In the genomic region with DNA sequence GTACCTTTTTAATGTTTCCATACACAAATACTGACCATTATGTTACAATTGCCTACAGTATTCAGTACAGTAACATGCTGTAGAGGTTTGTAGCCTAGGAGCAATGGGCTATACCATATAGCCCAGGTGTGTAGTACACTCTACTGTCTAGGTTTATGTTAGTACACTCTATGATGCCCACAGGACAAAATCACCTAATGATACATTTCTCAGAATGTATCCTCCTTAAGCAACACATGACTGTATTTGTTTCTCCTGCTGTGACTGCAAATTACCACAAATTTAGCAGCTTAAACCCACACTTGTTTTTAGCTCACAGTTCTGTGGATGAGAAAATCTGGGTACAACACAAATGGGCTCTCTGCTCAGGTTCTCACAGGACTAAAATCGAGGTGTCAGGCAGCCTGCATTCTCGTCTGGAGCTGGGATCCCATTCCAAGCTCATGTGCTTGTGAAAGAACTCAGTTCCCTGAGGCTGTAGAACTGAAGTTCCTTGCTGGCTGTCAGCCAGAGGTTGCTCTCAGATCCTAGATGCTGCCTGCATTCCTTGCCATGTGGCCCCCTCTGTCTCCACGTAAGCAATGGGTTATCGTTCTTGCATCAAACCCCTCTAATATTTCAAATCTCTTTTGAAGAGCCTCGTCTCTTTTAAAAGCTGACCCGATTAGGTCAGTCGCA, we compare ENCODE assay signal across 19 cellular contexts. TPM values are rescaled to one million over a fixed set of nuclear protein-coding genes. Genes with fewer than 3 reads are reported as not detected.
DNase-seq lines count a peak whose midpoint lies in the region; ATAC-seq and TF ChIP-seq lines count a peak whose summit lies in the region.
"Had no signal": no experiment of that assay in that cellular context is flagged by ENCODE, and none has a peak within 500 bp of the region (broad histone marks: within the 10 kb centered on the region; RNA-seq: fewer than 3 reads in every experiment).

No MANE protein-coding gene starts in this region.

- BruUV-seq in MCF 10A (replicated peaks; lab: Mats Ljungman, UMichigan) = no TSS peak

- H3K4me3 Mint-ChIP-seq in MCF 10A (ENCODE audit: unreplicated experiment) = no peak overlapping the region
- H3K4me3 Mint-ChIP-seq in activated CD4-positive, alpha-beta T cell treated with anti-CD3 and anti-CD28 coated beads for 36 hours = no peak overlapping the region
- H3K4me3 Mint-ChIP-seq: CD8-positive, alpha-beta T cell had no signal

- no peak overlapping the region for H2BK12ac ChIP-seq in mesenchymal stem cell (ENCODE audit: low read length in 2 of 2)

- H3K36me3 Mint-ChIP-seq in MCF 10A (ENCODE audit: insufficient read depth, unreplicated experiment) = no peaks in the 10 kb centered on the region
- no peaks in the 10 kb centered on the region for H3K36me3 Mint-ChIP-seq in activated CD4-positive, alpha-beta T cell treated with anti-CD3 and anti-CD28 coated beads for 36 hours (ENCODE audit: low read depth)
- H3K36me3 Mint-ChIP-seq: CD8-positive, alpha-beta T cell had no signal

- H3K36me3 ChIP-seq in breast epithelium = no peaks in the 10 kb centered on the region
- no peaks in the 10 kb centered on the region for H3K36me3 ChIP-seq in SK-N-MC (ENCODE audit: insufficient read depth, low read length)
- H3K36me3 ChIP-seq in mesenchymal stem cell (ENCODE audit: control insufficient read depth in 1 of 2, insufficient read depth in 2 of 2, low read depth in 1 of 2, low read length in 2 of 2) = no peaks in the 10 kb centered on the region
- H3K36me3 ChIP-seq in heart left ventricle = no peaks in the 10 kb centered on the region
- H3K36me3 ChIP-seq: BLaER1 had no signal

- H3K4me1 ChIP-seq in breast epithelium (no peaks in the 10 kb centered on the region), mesenchymal stem cell (ENCODE audit: control insufficient read depth, insufficient read depth, low read depth, low read length) (no peaks in the 10 kb centered on the region), heart left ventricle (peaks cover 0 to 9% (median 1%) of the 10 kb centered on the region in 12 donors)
- H3K4me1 ChIP-seq: BLaER1 had no signal

- POLR2A ChIA-PET in MCF 10A (lab: Yijun Ruan, JAX) = interaction anchor here (0.7 to 1.9 kb wide), 4 partner anchors 9 to 43 kb away, joined by 3 to 10 read pairs (median 4); partner anchors contain the start of gene PIK3R1
- POLR2A ChIA-PET in activated CD4-positive, alpha-beta T cell treated with anti-CD3 and anti-CD28 coated beads for 36 hours (lab: Charles Lee) = no interaction called here

- peaks cover 16% of the 10 kb centered on the region for H3K4me1 Mint-ChIP-seq in MCF 10A (ENCODE audit: insufficient read depth, unreplicated experiment)
- H3K4me1 Mint-ChIP-seq in activated CD4-positive, alpha-beta T cell treated with anti-CD3 and anti-CD28 coated beads for 36 hours = peaks cover 2% of the 10 kb centered on the region

- H3K27me3 ChIP-seq in breast epithelium (no peaks in the 10 kb centered on the region), mesenchymal stem cell (ENCODE audit: control insufficient read depth in 1 of 2, insufficient read depth in 1 of 2, low read length in 2 of 2) (no peaks in the 10 kb centered on the region), heart left ventricle (no peaks in the 10 kb centered on the region)
- H3K27me3 ChIP-seq: BLaER1 had no signal

- no peak for TF ChIP-seq POLR2A in breast epithelium (IDR thresholded peaks at IDR 0.05)
- no peak for TF ChIP-seq POLR2A in heart left ventricle (IDR thresholded peaks at IDR 0.05)

- WGBS in mesenchymal stem cell = 94% methylated on average over 4 of the region's 7 CpGs
- WGBS in heart left ventricle, 4 donors = 96 to 99% (median 97%) methylated on average over 7 of the region's 7 CpGs

- H3K14ac ChIP-seq in mesenchymal stem cell (ENCODE audit: low read length in 2 of 2) = no peak overlapping the region

- TF ChIP-seq CTCF in MCF 10A (IDR thresholded peaks at IDR 0.05; ENCODE audit: unreplicated experiment) (no peak), breast epithelium (IDR thresholded peaks at IDR 0.05) (no peak), heart left ventricle (IDR thresholded peaks at IDR 0.05) (no peak)

- H3K18ac ChIP-seq in mesenchymal stem cell (ENCODE audit: low read depth in 1 of 2, low read length in 2 of 2) = no peak overlapping the region

- no peak overlapping the region for H3K4ac ChIP-seq in mesenchymal stem cell (ENCODE audit: low read depth in 1 of 2, low read length in 2 of 2)

- intact Hi-C loops in MCF 10A (cut with micrococcal nuclease) (no loop called here), breast epithelium (cut with DNase I; ENCODE audit: low total_unique reads) (no loop called here), heart left ventricle (cut with DNase I) (no loop called here)
- intact Hi-C loops in activated CD4-positive, alpha-beta T cell treated with anti-CD3 and anti-CD28 coated beads for 36 hours (cut with DNase I, micrococcal nuclease) = no loop called here

- no peaks in the 10 kb centered on the region for H3K9me3 ChIP-seq in breast epithelium
- H3K9me3 ChIP-seq in SK-N-MC (ENCODE audit: low read depth, low read length) = no peaks in the 10 kb centered on the region
- no peaks in the 10 kb centered on the region for H3K9me3 ChIP-seq in mesenchymal stem cell (ENCODE audit: control insufficient read depth, low read length)
- no peaks in the 10 kb centered on the region for H3K9me3 ChIP-seq in heart left ventricle
- H3K9me3 ChIP-seq: BLaER1 had no signal

- H2BK120ac ChIP-seq in mesenchymal stem cell (ENCODE audit: low read depth, low read length) = no peak overlapping the region

- H3K9me3 Mint-ChIP-seq in MCF 10A (ENCODE audit: unreplicated experiment) = peaks cover 7% of the 10 kb centered on the region
- no peaks in the 10 kb centered on the region for H3K9me3 Mint-ChIP-seq in activated CD4-positive, alpha-beta T cell treated with anti-CD3 and anti-CD28 coated beads for 36 hours (ENCODE audit: low read depth)
- H3K9me3 Mint-ChIP-seq: CD8-positive, alpha-beta T cell had no signal

- no peak overlapping the region for H4K8ac ChIP-seq in mesenchymal stem cell (ENCODE audit: low read length)

- no peak overlapping the region for H3K9ac ChIP-seq in SK-N-MC (ENCODE audit: insufficient read length)
- H3K9ac ChIP-seq in mesenchymal stem cell (ENCODE audit: low read length) = no peak overlapping the region
- H3K9ac ChIP-seq: BLaER1, GM23248 had no signal

- H3K27ac ChIP-seq in breast epithelium (no peak overlapping the region), SK-N-MC (no peak overlapping the region), mesenchymal stem cell (ENCODE audit: low read length, poor library complexity, severe bottlenecking) (no peak overlapping the region), heart left ventricle (no peak overlapping the region)
- H3K27ac ChIP-seq: BLaER1, GM23248 had no signal

- no peak overlapping the region for H2AFZ ChIP-seq in mesenchymal stem cell (ENCODE audit: low read depth, low read length)
- H2AFZ ChIP-seq: GM23248 had no signal

- ATAC-seq in heart left ventricle = no peak
- ATAC-seq in activated CD4-positive, alpha-beta T cell treated with anti-CD3 and anti-CD28 coated beads for 36 hours = no peak
- ATAC-seq: CD8-positive, alpha-beta T cell; K562; SK-N-SH treated with all-trans-retinoic acid at 6 μM for 48 hours had no signal

- no peaks in the 10 kb centered on the region for H3K27me3 Mint-ChIP-seq in MCF 10A (ENCODE audit: insufficient read depth, unreplicated experiment)
- H3K27me3 Mint-ChIP-seq in activated CD4-positive, alpha-beta T cell treated with anti-CD3 and anti-CD28 coated beads for 36 hours = no peaks in the 10 kb centered on the region

- CTCF ChIA-PET in MCF 10A (lab: Yijun Ruan, JAX) = interaction anchor here (0.6 to 0.8 kb wide), 3 partner anchors 17 to 245 kb away, joined by 3 to 5 read pairs (median 4); no protein-coding TSS in a partner anchor
- CTCF ChIA-PET in activated CD4-positive, alpha-beta T cell treated with anti-CD3 and anti-CD28 coated beads for 36 hours (lab: Charles Lee) = interaction anchor here (0.7 kb wide), 1 partner anchor 110 kb away, joined by 4 read pairs; no protein-coding TSS in a partner anchor

- H4K91ac ChIP-seq in mesenchymal stem cell (ENCODE audit: low read length) = no peak overlapping the region

- no peak overlapping the region for H3K4me2 ChIP-seq in mesenchymal stem cell (ENCODE audit: low read length, poor library complexity, severe bottlenecking)
- H3K4me2 ChIP-seq: BLaER1 had no signal

- H3K23ac ChIP-seq in mesenchymal stem cell (ENCODE audit: low read length in 2 of 2) = no peak overlapping the region

- H3K27ac Mint-ChIP-seq in MCF 10A (ENCODE audit: low read depth, unreplicated experiment) = no peak overlapping the region
- no peak overlapping the region for H3K27ac Mint-ChIP-seq in activated CD4-positive, alpha-beta T cell treated with anti-CD3 and anti-CD28 coated beads for 36 hours
- H3K27ac Mint-ChIP-seq: CD8-positive, alpha-beta T cell had no signal

- H2BK15ac ChIP-seq in mesenchymal stem cell (ENCODE audit: low read depth, poor library complexity, severe bottlenecking) = peak overlapping the region; percentile 84

- H3K4me3 ChIP-seq in breast epithelium (no peak overlapping the region), SK-N-MC (no peak overlapping the region), mesenchymal stem cell (ENCODE audit: insufficient read depth in 1 of 2, low read depth in 1 of 2, low read length in 2 of 2) (no peak overlapping the region), heart left ventricle (no peak overlapping the region)
- H3K4me3 ChIP-seq: BLaER1, GM23248, K562 had no signal

- no peaks in the 10 kb centered on the region for H3K79me1 ChIP-seq in mesenchymal stem cell (replicated peaks; ENCODE audit: low read length, poor library complexity, severe bottlenecking)

- no peak overlapping the region for H2AK5ac ChIP-seq in mesenchymal stem cell (ENCODE audit: low read length, severe bottlenecking)

- DNase-seq in MCF 10A (ENCODE audit: unreplicated experiment) (peak; percentile 68), breast epithelium (ENCODE audit: low spot score in 2 of 2) (no peak), SK-N-MC (ENCODE audit: low read depth, low spot score) (peak; percentile 20), mesenchymal stem cell (no peak), AG08395 (ENCODE audit: low spot score) (no peak), heart left ventricle (no peak)
- no peak for DNase-seq in activated CD4-positive, alpha-beta T cell treated with anti-CD3 and anti-CD28 coated beads for 36 hours
- DNase-seq: Calu3; CD8-positive, alpha-beta T cell; GM23248; NCI-H1105 treated with DMSO at 0.1 percent for 48 hours; NCI-H1694; NCI-H2227 treated with DMSO at 0.1 percent for 48 hours; NCI-H524; RPMI8226; SHP77 treated with DMSO at 0.1 percent for 48 hours had no signal

- no peak overlapping the region for H2BK5ac ChIP-seq in mesenchymal stem cell (ENCODE audit: low read depth, low read length, poor library complexity, severe bottlenecking)

RNA-seq across cellular contexts. Expression of gene PIK3R1, which starts 38.6 kb away (rescaled TPM):
- 124 and 151 TPM in 2 replicates for total RNA-seq in MCF 10A (2022)
- total RNA-seq in breast epithelium = 100 to 1,000 TPM; 193 to 429 (median 275) TPM
- 33.8 TPM for polyA plus RNA-seq in mesenchymal stem cell (2013, experiment 1 of 2)
- 33.1 TPM for polyA plus RNA-seq in mesenchymal stem cell (2013, experiment 2 of 2)
- total RNA-seq in heart left ventricle = 100 to 1,000 TPM in 6 of 9 donors, 10 to 100 TPM in 3; 80.3 to 221 (median 147) TPM
- 10 to 100 TPM; 16.3 to 65.2 TPM for polyA plus RNA-seq in heart left ventricle
- 10 to 100 TPM; 40.0 to 49.0 TPM for total RNA-seq in activated CD4-positive, alpha-beta T cell treated with anti-CD3 and anti-CD28 coated beads for 36 hours

Comparison
In these comparisons a context has a peak if more than half of its experiments do, and no peak if none do; other contexts are left out.
1. DNase-seq: peak in MCF 10A (single experiment) and SK-N-MC (single experiment); none in breast epithelium (0 of 2), mesenchymal stem cell (single experiment), AG08395 (single experiment), heart left ventricle (0 of 5) and activated CD4-positive, alpha-beta T cell treated with anti-CD3 and anti-CD28 coated beads for 36 hours (single experiment).